1 cellular context compared by ENCODE assay signal in the genomic region with DNA sequence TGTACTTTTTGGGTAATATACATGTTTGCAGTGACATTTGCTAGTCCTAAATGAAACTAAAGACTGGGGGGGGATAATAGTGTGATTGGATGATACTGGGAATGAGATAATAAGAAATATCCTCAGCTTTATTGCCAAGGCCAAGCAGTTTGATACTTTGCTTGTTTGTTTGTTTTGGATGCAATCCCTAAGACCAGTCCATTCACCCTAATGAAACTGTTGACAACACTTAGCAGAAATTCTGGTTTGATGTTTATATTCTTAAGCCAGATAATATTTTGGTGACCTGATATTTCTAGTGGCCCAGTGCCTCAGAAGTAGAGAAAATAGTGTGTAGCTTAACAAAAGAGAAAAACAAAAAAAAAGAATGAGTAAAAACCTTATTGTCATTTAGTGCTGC.
TF ChIP-seq lines count a peak whose summit lies in the region.

No MANE protein-coding gene starts in this region.

TF ChIP-seq in K562, 482 proteins besides CTCF, POLR2A, EP300 and RAD21:
- TF ChIP-seq CBX8 (IDR thresholded peaks at IDR 0.05; ENCODE audit: borderline replicate concordance, extremely low read depth, low read depth, low read length, poor library complexity, severe bottlenecking): no peak
- no peak for TF ChIP-seq BDP1 (IDR thresholded peaks at IDR 0.05; ENCODE audit: insufficient read depth, insufficient read length)
TF ChIP-seq in K562: peak in this region for 0.
